In genomic region chr5:140413230-140413629, GRCh38 we compare ENCODE assay signal across 20 cellular contexts. TPM values are rescaled to one million over a fixed set of nuclear protein-coding genes. Genes with fewer than 3 reads are reported as not detected.
DNase-seq lines count a peak whose midpoint lies in the region; ATAC-seq, FAIRE-seq and TF ChIP-seq lines count a peak whose summit lies in the region.
"Had no signal": no experiment of that assay in that cellular context is flagged by ENCODE, and none has a peak within 500 bp of the region (broad histone marks: within the 10 kb centered on the region; RNA-seq: fewer than 3 reads in every experiment).

No MANE protein-coding gene starts in this region.

- H4K91ac ChIP-seq in IMR-90 (ENCODE audit: insufficient read depth, low read depth, low read length), result no peak overlapping the region

- H3K9me3 Mint-ChIP-seq in activated naive CD4-positive, alpha-beta T cell treated with anti-CD3 and anti-CD28 coated beads, Interleukin-2, amount 50 U/mL, for 24 hours, result no peaks in the 10 kb centered on the region
- no peaks in the 10 kb centered on the region for H3K9me3 Mint-ChIP-seq in stimulated activated naive B cell treated with anti-CD40 and anti-IgM and Interleukin-4, amounts not matched to agents 10 μg/mL and 1 μg/mL and 100 μg/mL, for 72 hours

- no peak overlapping the region for H4K5ac ChIP-seq in IMR-90 (ENCODE audit: low read depth, low read length)

- no peak overlapping the region for H2AFZ ChIP-seq in IMR-90 (replicated peaks; ENCODE audit: low read length, poor library complexity)
- H2AFZ ChIP-seq in K562 (ENCODE audit: low read depth, low read length), result no peak overlapping the region

- CTCF ChIA-PET in IMR-90 (lab: Yijun Ruan, JAX) (no interaction called here), K562 (lab: Yijun Ruan, JAX; ENCODE audit: low intra/inter-chr PET ratio) (no interaction called here)

- H3K4me3 ChIP-seq in IMR-90 (ENCODE audit: insufficient read depth, low read depth, low read length) (no peak overlapping the region), K562 (no peak overlapping the region)

- no peak overlapping the region for H2BK15ac ChIP-seq in IMR-90 (ENCODE audit: low read depth, low read length)

- H3K36me3 Mint-ChIP-seq in activated naive CD4-positive, alpha-beta T cell treated with anti-CD3 and anti-CD28 coated beads, Interleukin-2, amount 50 U/mL, for 24 hours, result peaks cover 9% of the 10 kb centered on the region
- peaks cover 4 to 21% of the 10 kb centered on the region in 2 donors for H3K36me3 Mint-ChIP-seq in stimulated activated naive B cell treated with anti-CD40 and anti-IgM and Interleukin-4, amounts not matched to agents 10 μg/mL and 1 μg/mL and 100 μg/mL, for 72 hours

- no peak overlapping the region for H2BK20ac ChIP-seq in IMR-90 (ENCODE audit: low read depth, low read length)

- in situ Hi-C loops in IMR-90 (cut with MboI; ENCODE audit: low sequenced_read_pairs), result no loop called here
- in situ Hi-C loops in K562 (cut with MboI), result no loop called here

- TF ChIP-seq EP300 in K562 (IDR thresholded peaks at IDR 0.05; ENCODE audit: low read length), result no peak

- TF ChIP-seq RAD21 in IMR-90 (IDR thresholded peaks at IDR 0.05; ENCODE audit: low read length) (no peak), K562 (CRISPR knock-in tag; conservative IDR thresholded peaks at IDR 0.05 in 1 of 2, IDR thresholded peaks at IDR 0.05 in 1 of 2) (no peak)

- peak overlapping the region; percentile 26 for H3K4me3 Mint-ChIP-seq in activated naive CD4-positive, alpha-beta T cell treated with anti-CD3 and anti-CD28 coated beads, Interleukin-2, amount 50 U/mL, for 24 hours
- no peak overlapping the region for H3K4me3 Mint-ChIP-seq in stimulated activated naive B cell treated with anti-CD40 and anti-IgM and Interleukin-4, amounts not matched to agents 10 μg/mL and 1 μg/mL and 100 μg/mL, for 72 hours

- no peak overlapping the region for H2BK5ac ChIP-seq in IMR-90 (ENCODE audit: low read depth, low read length, poor library complexity, severe bottlenecking)

- intact Hi-C loops in IMR-90 (cut with micrococcal nuclease) (no loop called here), K562 (cut with micrococcal nuclease) (no loop called here), posterior vena cava (cut with DNase I) (no loop called here)

- no peaks in the 10 kb centered on the region for H3K27me3 Mint-ChIP-seq in activated naive CD4-positive, alpha-beta T cell treated with anti-CD3 and anti-CD28 coated beads, Interleukin-2, amount 50 U/mL, for 24 hours
- no peaks in the 10 kb centered on the region for H3K27me3 Mint-ChIP-seq in stimulated activated naive B cell treated with anti-CD40 and anti-IgM and Interleukin-4, amounts not matched to agents 10 μg/mL and 1 μg/mL and 100 μg/mL, for 72 hours

- H4K8ac ChIP-seq in IMR-90 (ENCODE audit: low read depth in 2 of 2, low read length in 2 of 2), result no peak overlapping the region

- H2AK9ac ChIP-seq in IMR-90 (replicated peaks; ENCODE audit: low read depth, low read length, poor library complexity), result no peak overlapping the region

- peaks cover 10 to 27% of the 10 kb centered on the region in 2 experiments for H3K79me1 ChIP-seq in IMR-90 (ENCODE audit: low read depth in 1 of 2, low read length in 2 of 2)

- no peak overlapping the region for H3K27ac Mint-ChIP-seq in activated naive CD4-positive, alpha-beta T cell treated with anti-CD3 and anti-CD28 coated beads, Interleukin-2, amount 50 U/mL, for 24 hours
- peak overlapping the region; percentile 11 for H3K27ac Mint-ChIP-seq in stimulated activated naive B cell treated with anti-CD40 and anti-IgM and Interleukin-4, amounts not matched to agents 10 μg/mL and 1 μg/mL and 100 μg/mL, for 72 hours

- WGBS in IMR-90 (ENCODE audit: extremely low coverage in 2 of 2, insufficient read length in 1 of 2), 2 experiments, result 100% methylated on average over 1 of the region's 1 CpG; no CpG with 5 or more reads in 1 of the 2 experiments
- 59% methylated on average over 1 of the region's 1 CpG for WGBS in K562 (ENCODE audit: insufficient coverage, low coverage, missing lambda C conversion rate)

- POLR2A ChIA-PET in IMR-90 (lab: Charles Lee; ENCODE audit: unreplicated experiment) (no interaction called here), K562 (lab: Yijun Ruan, JAX) (no interaction called here)

- FAIRE-seq in K562 (lab: Jason Lieb, UNC), result no peak
- FAIRE-seq: D721Med had no signal

- H3K9ac ChIP-seq in IMR-90 (ENCODE audit: low read depth, low read length) (no peak overlapping the region), K562 (ENCODE audit: insufficient read depth in 1 of 2, low read depth in 2 of 2, low read length in 2 of 2) (no peak overlapping the region)

- TF ChIP-seq POLR2A in IMR-90 (IDR thresholded peaks at IDR 0.05; ENCODE audit: low read depth, low read length), result no peak
- TF ChIP-seq POLR2A in K562 (conservative IDR thresholded peaks at IDR 0.05), result no peak

- H3K4me1 ChIP-seq in IMR-90 (ENCODE audit: control insufficient read depth, insufficient read depth, low read length) (peaks cover 3% of the 10 kb centered on the region), K562 (replicated peaks in 1 of 2; ENCODE audit: control insufficient read depth in 2 of 2, insufficient read depth in 2 of 2, low read length in 2 of 2) (peaks cover 0 to 4% of the 10 kb centered on the region in 2 experiments; a peak in 1 of 5 replicates)

- peaks cover 92% of the 10 kb centered on the region for H3K79me2 ChIP-seq in K562 (ENCODE audit: control insufficient read depth, insufficient read depth, low read length)

- TF ChIP-seq CTCF in IMR-90 (conservative IDR thresholded peaks at IDR 0.05; ENCODE audit: low read depth, low read length), result no peak
- TF ChIP-seq CTCF in K562 (IDR thresholded peaks at IDR 0.05 in 2 of 3, conservative IDR thresholded peaks at IDR 0.05 in 1 of 3; ENCODE audit: insufficient read depth in 2 of 3, low read depth in 1 of 3, low read length in 3 of 3), result no peak
- no peak for TF ChIP-seq CTCF in GM20000 (IDR thresholded peaks at IDR 0.05; ENCODE audit: extremely low read depth, missing control alignments)

- DNase-seq in activated naive CD4-positive, alpha-beta T cell (lab: John Stamatoyannopoulos, UW), result no peak
- DNase-seq in IMR-90, result no peak
- no peak for DNase-seq in K562 (ENCODE audit: extremely low read depth in 1 of 4, low spot score in 3 of 4)
- no peak for DNase-seq in stimulated activated naive B cell treated with anti-CD40 and anti-IgM and Interleukin-4, amounts not matched to agents 10 μg/mL and 1 μg/mL and 100 μg/mL, for 72 hours
- DNase-seq in GM20000 (ENCODE audit: low spot score), result no peak
- no peak for DNase-seq in posterior vena cava (ENCODE audit: low spot score)
- DNase-seq: C1 segment of cervical spinal cord; DMS79; KBM-7; NCI-H1417; NCI-H187; NCI-H2107; NCI-H510A; NCI-H748 treated with DMSO at 0.1 percent for 48 hours; NK-92 treated with Interleukin-12 subunit alpha and Interleukin-12 subunit beta, amount 100 ng/mL, for 24 hours had no signal

- H3K9me3 ChIP-seq in IMR-90 (ENCODE audit: control insufficient read depth, insufficient read depth, low read length) (no peaks in the 10 kb centered on the region), K562 (replicated peaks; ENCODE audit: control insufficient read depth, insufficient read depth, low read depth, low read length) (no peaks in the 10 kb centered on the region)

- H3K23ac ChIP-seq in IMR-90 (ENCODE audit: low read depth, low read length), result no peak overlapping the region

- peaks cover 49% of the 10 kb centered on the region for H3K4me1 Mint-ChIP-seq in activated naive CD4-positive, alpha-beta T cell treated with anti-CD3 and anti-CD28 coated beads, Interleukin-2, amount 50 U/mL, for 24 hours
- peaks cover 12 to 25% of the 10 kb centered on the region in 2 donors for H3K4me1 Mint-ChIP-seq in stimulated activated naive B cell treated with anti-CD40 and anti-IgM and Interleukin-4, amounts not matched to agents 10 μg/mL and 1 μg/mL and 100 μg/mL, for 72 hours

- no peak overlapping the region for H3K18ac ChIP-seq in IMR-90 (ENCODE audit: low read depth, low read length)

- H3K27ac ChIP-seq in IMR-90 (ENCODE audit: insufficient read depth, low read length) (no peak overlapping the region), K562 (ENCODE audit: extremely low read depth, low read depth, low read length) (no peak overlapping the region)

- no peak overlapping the region for H3K14ac ChIP-seq in IMR-90 (replicated peaks; ENCODE audit: low read depth, low read length)

- no peaks in the 10 kb centered on the region for H3K36me3 ChIP-seq in IMR-90 (ENCODE audit: control insufficient read depth, insufficient read depth, low read length)
- peaks cover 43% of the 10 kb centered on the region; the same call in 1 of the 3 replicates for H3K36me3 ChIP-seq in K562 (ENCODE audit: control insufficient read depth, insufficient read depth, low read length)

- no peak overlapping the region for H2BK120ac ChIP-seq in IMR-90 (ENCODE audit: low read depth, low read length)

- H3K9me1 ChIP-seq in IMR-90 (ENCODE audit: insufficient read depth, low read length) (no peaks in the 10 kb centered on the region), K562 (ENCODE audit: control insufficient read depth, insufficient read depth, low read length) (peaks cover 4% of the 10 kb centered on the region)

- H3K4ac ChIP-seq in IMR-90 (ENCODE audit: low read depth, low read length), result no peak overlapping the region

- H3K56ac ChIP-seq in IMR-90 (ENCODE audit: extremely low read depth, insufficient read depth, low read length), result no peak overlapping the region

- H4K20me1 ChIP-seq in IMR-90 (ENCODE audit: insufficient read depth, low read length) (peaks cover 26% of the 10 kb centered on the region), K562 (replicated peaks; ENCODE audit: control insufficient read depth, insufficient read depth, low read length) (no peaks in the 10 kb centered on the region; the same call in 1 of the 2 replicates)

- no TSS peak for BruUV-seq in IMR-90 (replicated peaks; lab: Mats Ljungman, UMichigan)
- no TSS peak for BruUV-seq in K562 (replicated peaks; lab: Mats Ljungman, UMichigan)

- H3K4me2 ChIP-seq in IMR-90 (ENCODE audit: low read depth, low read length), result no peak overlapping the region
- H3K4me2 ChIP-seq in K562 (ENCODE audit: insufficient read depth, low read length), result no peak overlapping the region

- H2AK5ac ChIP-seq in IMR-90 (ENCODE audit: low read depth, low read length), result no peak overlapping the region

- dilution Hi-C loops in IMR-90 (cut with HindIII; ENCODE audit: low sequenced_read_pairs, unreplicated experiment), result no loop called here

- ATAC-seq in IMR-90 (ENCODE audit: low read depth), result no peak
- ATAC-seq in K562, result no peak
- no peak for ATAC-seq in stimulated activated naive B cell treated with anti-CD40 and anti-IgM and Interleukin-4, amounts not matched to agents 10 μg/mL and 1 μg/mL and 100 μg/mL, for 72 hours (replicated peaks)
- ATAC-seq in HG03442 (IDR thresholded peaks at IDR 0.05; ENCODE audit: unreplicated experiment), result no peak
- ATAC-seq: HCT116, Right ventricle myocardium inferior had no signal

- no peaks in the 10 kb centered on the region for H3K27me3 ChIP-seq in IMR-90 (ENCODE audit: control insufficient read depth, insufficient read depth, low read length)
- no peaks in the 10 kb centered on the region for H3K27me3 ChIP-seq in K562 (ENCODE audit: control insufficient read depth in 2 of 2, insufficient read depth in 2 of 2, low read length in 2 of 2)

RNA-seq across cellular contexts. Expression of gene ANKHD1, which starts 11.6 kb away (rescaled TPM):
- total RNA-seq in IMR-90 (2012; rRNA removed) (36.7 and 46.4 TPM in 2 replicates), K562 (2014; rRNA removed) (68.1 and 75.8 TPM in 2 replicates), K562 (2014; rRNA removed; fragmentation: Illumina TruSeq; extraction: Trizol) (63.0 and 72.8 TPM in 2 replicates), K562 (2015; rRNA removed; fragmentation: Illumina TruSeq; extraction: Trizol) (73.7 and 78.7 TPM in 2 replicates), K562 (2021) (98.7 and 110 TPM in 2 replicates), posterior vena cava (10 to 100 TPM; 90.8 to 93.2 TPM)
- polyA plus RNA-seq in IMR-90 (2012; rRNA removed) (29.1 and 32.1 TPM in 2 replicates), K562 (2011; rRNA removed) (138 and 144 TPM in 2 replicates), K562 (2014; fragmentation: Illumina TruSeq; extraction: Trizol) (93.0 and 101 TPM in 2 replicates), K562 (2014; fragmentation: Nextera tagmentation; extraction: Ambion mirVana) (10 to 100 TPM; 38.9 to 39.0 TPM), K562 (2014; rRNA removed) (93.6 and 96.7 TPM in 2 replicates)
- 10.5 and 11.1 TPM in 2 replicates for polyA plus RNA-seq in IMR-90 (2012; cell fraction: cytosol; rRNA removed)
- 33.6 and 94.7 TPM in 2 replicates for polyA plus RNA-seq in IMR-90 (2012; cell fraction: nucleus; rRNA removed; ENCODE audit: low replicate concordance)
- 294 and 721 TPM in 2 replicates for total RNA-seq in K562 (2011; cell fraction: chromatin; rRNA removed; ENCODE audit: low replicate concordance)
- 87.1 and 125 TPM in 2 replicates for total RNA-seq in K562 (2011; cell fraction: nucleolus; rRNA removed)
- 258 and 400 TPM in 2 replicates for total RNA-seq in K562 (2011; cell fraction: nucleoplasm; rRNA removed)
- polyA plus RNA-seq in K562 (2011; cell fraction: cytosol; rRNA removed), result 62.7 and 95.2 TPM in 2 replicates
- 202 and 212 TPM in 2 replicates for polyA plus RNA-seq in K562 (2011; cell fraction: nucleus; rRNA removed)
- polyA plus RNA-seq in K562 (2012), result 68.5 and 82.4 TPM in 2 replicates
- polyA minus RNA-seq in K562 (2011; rRNA and poly(A)+ RNA removed), result 219 and 272 TPM in 2 replicates
- polyA minus RNA-seq in K562 (2011; cell fraction: cytosol; rRNA and poly(A)+ RNA removed), result 70.9 and 81.8 TPM in 2 replicates
- 78.9 and 124 TPM in 2 replicates for polyA minus RNA-seq in K562 (2011; cell fraction: nucleus; rRNA and poly(A)+ RNA removed)

RNA-seq across cellular contexts. Expression of gene SLC4A9, which starts 53.2 kb away (rescaled TPM):
- not detected in 2 replicates for total RNA-seq in IMR-90 (2012; rRNA removed)
- not detected in 2 replicates for polyA plus RNA-seq in IMR-90 (2012; rRNA removed)
- not detected in 2 replicates for polyA plus RNA-seq in IMR-90 (2012; cell fraction: cytosol; rRNA removed)
- polyA plus RNA-seq in IMR-90 (2012; cell fraction: nucleus; rRNA removed; ENCODE audit: low replicate concordance), result 0.05 and 0.19 TPM in 2 replicates
- total RNA-seq in K562 (2011; cell fraction: chromatin; rRNA removed; ENCODE audit: low replicate concordance), result 0.53 TPM in 1 of 2 replicates, not detected in the other
- total RNA-seq in K562 (2011; cell fraction: nucleolus; rRNA removed), result 0.17 and 0.39 TPM in 2 replicates
- total RNA-seq in K562 (2011; cell fraction: nucleoplasm; rRNA removed), result 0.23 TPM in 1 of 2 replicates, not detected in the other
- 0.05 TPM in 1 of 2 replicates, not detected in the other for total RNA-seq in K562 (2014; rRNA removed)
- total RNA-seq in K562 (2014; rRNA removed; fragmentation: Illumina TruSeq; extraction: Trizol), result not detected in 2 replicates
- total RNA-seq in K562 (2015; rRNA removed; fragmentation: Illumina TruSeq; extraction: Trizol), result not detected in 2 replicates
- not detected in 2 replicates for total RNA-seq in K562 (2021)
- 0.13 TPM in 1 of 2 replicates, not detected in the other for polyA plus RNA-seq in K562 (2011; rRNA removed)
- 0.03 TPM in 1 of 2 replicates, not detected in the other for polyA plus RNA-seq in K562 (2011; cell fraction: cytosol; rRNA removed)
- 0.17 and 0.20 TPM in 2 replicates for polyA plus RNA-seq in K562 (2011; cell fraction: nucleus; rRNA removed)
- polyA plus RNA-seq in K562 (2012), result 0.03 TPM in 1 of 2 replicates, not detected in the other
- polyA plus RNA-seq in K562 (2014; fragmentation: Illumina TruSeq; extraction: Trizol), result not detected in 2 replicates
- polyA plus RNA-seq in K562 (2014; fragmentation: Nextera tagmentation; extraction: Ambion mirVana), result not detected
- polyA plus RNA-seq in K562 (2014; rRNA removed), result not detected in 2 replicates
- not detected in 2 replicates for polyA minus RNA-seq in K562 (2011; rRNA and poly(A)+ RNA removed)
- polyA minus RNA-seq in K562 (2011; cell fraction: cytosol; rRNA and poly(A)+ RNA removed), result not detected in 2 replicates
- polyA minus RNA-seq in K562 (2011; cell fraction: nucleus; rRNA and poly(A)+ RNA removed), result 0.11 and 0.13 TPM in 2 replicates
- not detected for total RNA-seq in posterior vena cava
- total RNA-seq: Right ventricle myocardium inferior had no signal
